13 cellular contexts compared by ENCODE assay signal in the genomic region with DNA sequence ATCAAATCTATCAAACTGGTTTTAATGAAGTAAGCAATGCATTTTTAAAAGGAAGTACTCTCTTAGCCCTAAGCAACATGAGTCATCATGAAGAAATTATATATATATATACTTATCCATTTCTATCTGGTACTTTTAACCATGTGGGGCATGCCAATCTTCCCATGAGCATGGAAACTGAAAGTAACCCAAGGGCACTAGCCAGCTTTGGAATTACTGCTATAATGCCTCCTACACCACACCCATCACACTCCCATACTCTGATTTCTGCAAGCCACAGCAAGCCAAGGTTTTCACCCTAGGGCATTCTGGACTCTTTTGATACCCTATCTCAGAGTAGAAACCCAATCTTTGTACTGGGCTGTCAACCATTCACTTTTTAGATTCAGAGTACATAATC.
A peak's percentile ranks its signal among the peaks of the same experiment; 100 is the strongest.
DNase-seq lines count a peak whose midpoint lies in the region; ATAC-seq and TF ChIP-seq lines count a peak whose summit lies in the region.
"Had no signal": no experiment of that assay in that cellular context is flagged by ENCODE, and none has a peak within 500 bp of the region (broad histone marks: within the 10 kb centered on the region; RNA-seq: fewer than 3 reads in every experiment).

No MANE protein-coding gene starts in this region.

- H3K4me3 ChIP-seq in skeletal muscle cell (ENCODE audit: low read depth, low read length): no peak overlapping the region
- H3K4me3 ChIP-seq: right lobe of liver had no signal

- no peak for TF ChIP-seq CTCF in RWPE1 (conservative IDR thresholded peaks at IDR 0.05; ENCODE audit: low read depth)

- CTCF ChIA-PET in RWPE1 (lab: Yijun Ruan, JAX): interaction anchor here (0.7 kb wide), 1 partner anchor 152 kb away, joined by 3 read pairs; no protein-coding TSS in a partner anchor

- peak; percentile 96 for ATAC-seq in esophagus mucosa
- ATAC-seq: activated naive CD4-positive, alpha-beta T cell treated with anti-CD3 and anti-CD28 coated beads, Interleukin-2, amount 50 U/mL, for 72 hours; right lobe of liver had no signal

- no peak overlapping the region for H3K27ac ChIP-seq in RWPE1
- H3K27ac ChIP-seq: HL-60, right lobe of liver had no signal

- POLR2A ChIA-PET in RWPE1 (lab: Yijun Ruan, JAX; ENCODE audit: low non-redundant PET): no interaction called here

- peak; percentile 7 for DNase-seq in NCI-H748 (lab: John Stamatoyannopoulos, UW; ENCODE audit: unreplicated experiment)
- DNase-seq in NCI-H748 treated with DMSO at 0.1 percent for 48 hours (lab: John Stamatoyannopoulos, UW): no peak
- peak; percentile 72 for DNase-seq in RWPE1 (ENCODE audit: low spot score)
- peak; percentile 23 for DNase-seq in skeletal muscle cell (ENCODE audit: low read depth)
- no peak for DNase-seq in GM19238 (ENCODE audit: insufficient read length, low spot score)
- no peak for DNase-seq in COLO668 (lab: John Stamatoyannopoulos, UW; ENCODE audit: unreplicated experiment)
- DNase-seq in NAMALWA (ENCODE audit: low spot score): no peak
- DNase-seq: immature natural killer cell, NCI-H1436, right lobe of liver had no signal

Comparison
In these comparisons a context has a peak if more than half of its experiments do, and no peak if none do; other contexts are left out.
1. DNase-seq: peak in NCI-H748 (single experiment), RWPE1 (single experiment) and skeletal muscle cell (single experiment); none in NCI-H748 treated with DMSO at 0.1 percent for 48 hours (single experiment), GM19238 (single experiment), COLO668 (single experiment) and NAMALWA (single experiment).